ENCODE assay signal across 1 cellular context in the genomic region with DNA sequence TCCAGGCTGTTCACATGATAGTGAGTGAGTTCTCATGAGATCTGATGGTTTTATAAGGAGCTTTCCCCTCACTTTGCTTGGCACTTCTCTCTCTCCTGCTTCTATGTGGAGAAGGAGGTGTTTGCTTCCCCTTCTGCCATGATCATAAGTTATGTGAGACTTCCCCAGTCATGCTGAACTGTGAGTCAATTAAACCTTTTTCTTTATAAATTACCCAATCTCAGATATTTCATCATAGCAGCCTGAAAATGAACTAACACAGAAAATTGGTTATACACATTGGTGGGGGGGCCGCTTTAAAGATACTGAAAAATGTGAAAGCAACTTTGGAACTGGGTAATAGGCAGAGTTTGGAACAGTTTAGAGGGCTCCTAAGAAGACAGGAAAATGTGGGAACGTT.
A peak's percentile ranks its signal among the peaks of the same experiment; 100 is the strongest.
TF ChIP-seq lines count a peak whose summit lies in the region.

No MANE protein-coding gene starts in this region.

TF ChIP-seq in IMR-90, 13 proteins besides CTCF, POLR2A, EP300 and RAD21:
- no peak for TF ChIP-seq RCOR1 (IDR thresholded peaks at IDR 0.05; ENCODE audit: insufficient replicate concordance, low read length)
- TF ChIP-seq, protein P1, sequence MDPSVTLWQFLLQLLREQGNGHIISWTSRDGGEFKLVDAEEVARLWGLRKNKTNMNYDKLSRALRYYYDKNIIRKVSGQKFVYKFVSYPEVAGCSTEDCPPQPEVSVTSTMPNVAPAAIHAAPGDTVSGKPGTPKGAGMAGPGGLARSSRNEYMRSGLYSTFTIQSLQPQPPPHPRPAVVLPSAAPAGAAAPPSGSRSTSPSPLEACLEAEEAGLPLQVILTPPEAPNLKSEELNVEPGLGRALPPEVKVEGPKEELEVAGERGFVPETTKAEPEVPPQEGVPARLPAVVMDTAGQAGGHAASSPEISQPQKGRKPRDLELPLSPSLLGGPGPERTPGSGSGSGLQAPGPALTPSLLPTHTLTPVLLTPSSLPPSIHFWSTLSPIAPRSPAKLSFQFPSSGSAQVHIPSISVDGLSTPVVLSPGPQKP (IDR thresholded peaks at IDR 0.05; ENCODE audit: borderline replicate concordance, low read depth, low read length): no peak
- no peak for TF ChIP-seq NFE2L2 (IDR thresholded peaks at IDR 0.05; ENCODE audit: low read depth, low read length)
- TF ChIP-seq CEBPB (IDR thresholded peaks at IDR 0.05; ENCODE audit: low read depth, low read length): peak; percentile 61
- no peak for TF ChIP-seq MAZ (IDR thresholded peaks at IDR 0.05; ENCODE audit: borderline replicate concordance, low read depth, low read length)
- no peak for TF ChIP-seq RFX5 (IDR thresholded peaks at IDR 0.05; ENCODE audit: low read depth, low read length)
- TF ChIP-seq MAFK (IDR thresholded peaks at IDR 0.05; ENCODE audit: low read depth, low read length): no peak
- TF ChIP-seq BHLHE40 (IDR thresholded peaks at IDR 0.05; ENCODE audit: low read depth, low read length): no peak
TF ChIP-seq in IMR-90: peak in this region for 1.
